In the genomic region with DNA sequence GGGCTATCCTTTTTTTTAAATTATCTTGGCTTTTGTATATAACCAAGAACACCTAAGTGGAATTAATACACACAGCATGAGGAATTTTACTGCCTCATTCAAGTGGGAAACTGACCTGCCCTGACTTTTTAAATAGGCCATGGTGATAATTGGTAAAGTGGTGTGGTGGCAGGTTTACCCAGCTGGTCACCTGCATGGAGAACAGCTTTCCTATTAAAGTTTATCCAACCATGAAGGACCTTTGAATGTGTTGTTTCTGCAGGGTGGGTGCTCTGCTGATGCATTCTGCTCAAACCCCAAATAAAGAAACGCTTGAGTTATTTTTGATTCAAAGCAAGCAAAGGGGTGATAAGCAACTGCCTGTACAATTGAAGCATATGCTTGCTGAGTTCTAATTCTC, we compare ENCODE assay signal across 17 cellular contexts.
A peak's percentile ranks its signal among the peaks of the same experiment; 100 is the strongest.
DNase-seq lines count a peak whose midpoint lies in the region; ATAC-seq lines count a peak whose summit lies in the region.
"Had no signal": no experiment of that assay in that cellular context is flagged by ENCODE, and none has a peak within 500 bp of the region (broad histone marks: within the 10 kb centered on the region; RNA-seq: fewer than 3 reads in every experiment).

No MANE protein-coding gene starts in this region.

- ATAC-seq in GM21423 (IDR thresholded peaks at IDR 0.05; ENCODE audit: unreplicated experiment) (no peak), HG03139 (IDR thresholded peaks at IDR 0.05; ENCODE audit: unreplicated experiment) (no peak)
- ATAC-seq: esophagus mucosa, left ventricle myocardium superior, mucosa of descending colon had no signal

- intact Hi-C loops in posterior vena cava (cut with DNase I) = no loop called here

- DNase-seq in NCI-H2196 (lab: John Stamatoyannopoulos, UW; ENCODE audit: unreplicated experiment) (peak; percentile 7), NCI-H2196 treated with DMSO at 0.1 percent for 48 hours (lab: John Stamatoyannopoulos, UW; ENCODE audit: unreplicated experiment) (no peak), NCI-H2107 treated with DMSO at 0.1 percent for 48 hours (lab: John Stamatoyannopoulos, UW; ENCODE audit: unreplicated experiment) (peak; percentile 90), NCI-H774 (lab: John Stamatoyannopoulos, UW) (peak; percentile 84), posterior vena cava (ENCODE audit: low spot score) (no peak), cortex of kidney (lab: John Stamatoyannopoulos, UW) (no peak)
- DNase-seq: 8988T; activated CD4-positive, alpha-beta T cell treated with anti-CD3 and anti-CD28 coated beads for 4 hours; activated gamma-delta T cell; caudate nucleus; effector CD4-positive, alpha-beta T cell; left ventricle myocardium superior; mucosa of descending colon; stimulated activated CD4-positive, alpha-beta T cell treated with anti-CD3 and anti-CD28 coated beads, Interleukin-12 subunit alpha, Interleukin-12 subunit beta, amount 100 ng/mL, for 4 hours had no signal

Comparison
In these comparisons a context has a peak if more than half of its experiments do, and no peak if none do; other contexts are left out.
1. DNase-seq: peak in NCI-H2196 (single experiment), NCI-H2107 treated with DMSO at 0.1 percent for 48 hours (single experiment) and NCI-H774 (single experiment); none in NCI-H2196 treated with DMSO at 0.1 percent for 48 hours (single experiment), posterior vena cava (single experiment) and cortex of kidney (single experiment).